27 cellular contexts compared by ENCODE assay signal in genomic region chr14:99662846-99663245, GRCh38. TPM values are rescaled to one million over a fixed set of nuclear protein-coding genes. Genes with fewer than 3 reads are reported as not detected.
"Had no signal": no experiment of that assay in that cellular context is flagged by ENCODE, and none has a peak within 500 bp of the region (broad histone marks: within the 10 kb centered on the region; RNA-seq: fewer than 3 reads in every experiment).

No MANE protein-coding gene starts in this region.

- DNase-seq: activated CD4-positive, alpha-beta memory T cell treated with anti-CD3 and anti-CD28 coated beads, Interleukin-2, amount 10 ng/mL, durations not matched to agents 7 days and 5 days; activated CD4-positive, alpha-beta T cell treated with anti-CD3 and anti-CD28 coated beads, Interleukin-2, amount 50 U/mL, for 1 hour; activated CD4-positive, CD25-positive, alpha-beta regulatory T cell; activated gamma-delta T cell; activated naive CD4-positive, alpha-beta T cell treated with anti-CD3 and anti-CD28 coated beads for 36 hours; activated T-cell treated with anti-CD3 and anti-CD28 coated beads for 4 hours; activated T-cell treated with anti-CD3 and anti-CD28 coated beads, Interleukin-2, amount 50 U/mL, for 48 hours; amygdala; MG63; NCI-H1105 treated with DMSO at 0.1 percent for 48 hours; NCI-H1436 treated with DMSO at 0.1 percent for 48 hours; NCI-H187; NCI-H2081; NCI-H510A treated with DMSO at 0.1 percent for 48 hours; NCI-H69; NK-92 treated with Interleukin-12 subunit alpha and Interleukin-12 subunit beta, amount 100 ng/mL, for 24 hours; OCI-M1; RPMI8226; T-cell had no signal

- H3K36me3 ChIP-seq: MG63 had no signal

- H3K36me3 Mint-ChIP-seq: activated naive CD8-positive, alpha-beta T cell; T-cell had no signal

- H3K4me3 ChIP-seq: MG63, SK-N-MC had no signal

- H3K9me3 ChIP-seq: MG63 had no signal

- H3K27me3 ChIP-seq: MG63 had no signal

- H3K27ac Mint-ChIP-seq: activated CD4-positive, alpha-beta memory T cell treated with anti-CD3 and anti-CD28 coated beads, Interleukin-2, amount 10 ng/mL, durations not matched to agents 7 days and 5 days; activated naive CD4-positive, alpha-beta T cell treated with anti-CD3 and anti-CD28 coated beads for 36 hours; activated naive CD8-positive, alpha-beta T cell; activated T-helper 17 cell treated with anti-CD3 and anti-CD28 coated beads, Interleukin-2, amount 50 U/mL, for 72 hours; T-cell had no signal

- H3K27ac ChIP-seq: SK-N-MC, VCaP had no signal

- H3K4me3 Mint-ChIP-seq: activated CD4-positive, alpha-beta memory T cell treated with anti-CD3 and anti-CD28 coated beads, Interleukin-2, amount 10 ng/mL, durations not matched to agents 7 days and 5 days; activated naive CD4-positive, alpha-beta T cell treated with anti-CD3 and anti-CD28 coated beads for 36 hours; activated naive CD8-positive, alpha-beta T cell; activated T-helper 17 cell treated with anti-CD3 and anti-CD28 coated beads, Interleukin-2, amount 50 U/mL, for 72 hours; T-cell had no signal

- H3K4me1 Mint-ChIP-seq: activated CD4-positive, alpha-beta memory T cell treated with anti-CD3 and anti-CD28 coated beads, Interleukin-2, amount 10 ng/mL, durations not matched to agents 7 days and 5 days; activated T-helper 17 cell treated with anti-CD3 and anti-CD28 coated beads, Interleukin-2, amount 50 U/mL, for 72 hours had no signal

- ATAC-seq: activated T-helper 17 cell treated with anti-CD3 and anti-CD28 coated beads, Interleukin-2, amount 50 U/mL, for 72 hours; Panc1; Right ventricle myocardium inferior; T-cell had no signal

- H3K9me3 Mint-ChIP-seq: activated CD4-positive, alpha-beta memory T cell treated with anti-CD3 and anti-CD28 coated beads, Interleukin-2, amount 10 ng/mL, durations not matched to agents 7 days and 5 days; activated naive CD4-positive, alpha-beta T cell treated with anti-CD3 and anti-CD28 coated beads for 36 hours; activated T-helper 17 cell treated with anti-CD3 and anti-CD28 coated beads, Interleukin-2, amount 50 U/mL, for 72 hours; T-cell had no signal

RNA-seq across cellular contexts. Expression of gene HHIPL1, which starts 17.9 kb away (rescaled TPM):
- total RNA-seq: activated CD8-positive, alpha-beta memory T cell treated with anti-CD3 and anti-CD28 coated beads for 36 hours; T-helper 2 cell treated with Interferon-gamma antibody and Interleukin-4, amounts not matched to agents 100 ng/mL and 5 ng/mL, for 36 hours had no signal
